ENCODE assay signal across 8 cellular contexts in genomic region chr17:76527430-76528111, GRCh38.
DNase-seq lines count a peak whose midpoint lies in the region; ATAC-seq and TF ChIP-seq lines count a peak whose summit lies in the region.

No MANE protein-coding gene starts in this region.

- H3K4me3 ChIP-seq in fibroblast of pulmonary artery (replicated peaks; ENCODE audit: low read depth, low read length) (no peak overlapping the region), retinal pigment epithelial cell (ENCODE audit: low read length) (no peak overlapping the region)

- ATAC-seq in HG03108 (IDR thresholded peaks at IDR 0.05; ENCODE audit: unreplicated experiment) (peak; percentile 64), HG03521 (IDR thresholded peaks at IDR 0.05; ENCODE audit: unreplicated experiment) (no peak)

- peak; percentile 46 for DNase-seq in activated CD8-positive, alpha-beta memory T cell treated with anti-CD3 and anti-CD28 coated beads, Interleukin-2, amount 50 U/mL, for 4 hours
- DNase-seq in fibroblast of pulmonary artery (ENCODE audit: low read depth) (peak; percentile 95), retinal pigment epithelial cell (ENCODE audit: low read depth) (no peak), NCI-H128 (lab: John Stamatoyannopoulos, UW; ENCODE audit: unreplicated experiment) (no peak), NCI-H146 treated with DMSO at 0.1 percent for 48 hours (lab: John Stamatoyannopoulos, UW; ENCODE audit: unreplicated experiment) (no peak)

- TF ChIP-seq CTCF in GM12872 (IDR thresholded peaks at IDR 0.05; ENCODE audit: insufficient read depth, low read depth, low read length) (0 out of 3 replicates have a peak, but pooled peaks have one; percentile 30), fibroblast of pulmonary artery (IDR thresholded peaks at IDR 0.05; ENCODE audit: low read length, missing control alignments) (no peak), retinal pigment epithelial cell (conservative IDR thresholded peaks at IDR 0.05; ENCODE audit: low read depth, low read length) (peak; percentile 12)

Comparison
In these comparisons a context has a peak if more than half of its experiments do, and no peak if none do; other contexts are left out.
1. DNase-seq: peak in activated CD8-positive, alpha-beta memory T cell treated with anti-CD3 and anti-CD28 coated beads, Interleukin-2, amount 50 U/mL, for 4 hours (single experiment) and fibroblast of pulmonary artery (single experiment); none in retinal pigment epithelial cell (single experiment), NCI-H128 (single experiment) and NCI-H146 treated with DMSO at 0.1 percent for 48 hours (single experiment).